30 cellular contexts compared by ENCODE assay signal in genomic region chr1:119147626-119148180, GRCh38. TPM values are rescaled to one million over a fixed set of nuclear protein-coding genes. Genes with fewer than 3 reads are reported as not detected.
DNase-seq lines count a peak whose midpoint lies in the region; ATAC-seq and TF ChIP-seq lines count a peak whose summit lies in the region.
"Had no signal": no experiment of that assay in that cellular context is flagged by ENCODE, and none has a peak within 500 bp of the region (broad histone marks: within the 10 kb centered on the region; RNA-seq: fewer than 3 reads in every experiment).

No MANE protein-coding gene starts in this region.

- intact Hi-C loops in sciatic nerve (cut with DNase I), result no loop called here
- intact Hi-C loops in left ventricle myocardium superior (cut with micrococcal nuclease), result no loop called here

- DNase-seq in GM03348 (ENCODE audit: low spot score) (peak; percentile 38), amniotic epithelial cell (ENCODE audit: low read depth) (peak; percentile 84), fibroblast of pulmonary artery (ENCODE audit: low read depth) (peak; percentile 34), sciatic nerve (ENCODE audit: low spot score) (no peak), left ventricle myocardium superior (no peak), DMS153 treated with DMSO at 0.1 percent for 48 hours (lab: John Stamatoyannopoulos, UW; ENCODE audit: unreplicated experiment) (no peak), LoVo (ENCODE audit: low spot score) (no peak)
- DNase-seq: activated CD4-positive, alpha-beta T cell treated with anti-CD3 and anti-CD28 coated beads for 4 hours; activated naive CD4-positive, alpha-beta T cell treated with anti-CD3 and anti-CD28 coated beads, Interleukin-2, amount 10 ng/mL, durations not matched to agents 7 days and 5 days; Caco-2; DMS79 treated with DMSO at 0.1 percent for 48 hours; effector CD8-positive, alpha-beta T cell; gastrocnemius medialis; GF-D8; hypothalamus; immature natural killer cell; MV-4-11; NCI-H1436 treated with DMSO at 0.1 percent for 48 hours; NCI-H2081 treated with DMSO at 0.1 percent for 48 hours; NCI-H345; NCI-H82; right lobe of liver; SHP77 treated with DMSO at 0.1 percent for 48 hours; stimulated activated CD4-positive, alpha-beta T cell treated with anti-CD3 and anti-CD28 coated beads, Interleukin-4, amount 100 ng/mL, for 4 hours; T1000; WERI-Rb-1 had no signal

- TF ChIP-seq CTCF in fibroblast of pulmonary artery (IDR thresholded peaks at IDR 0.05; ENCODE audit: low read length, missing control alignments), result no peak

- peak; percentile 44 for ATAC-seq in sciatic nerve
- ATAC-seq in left ventricle myocardium superior, result no peak
- ATAC-seq in GM21515 (IDR thresholded peaks at IDR 0.05; ENCODE audit: unreplicated experiment), result no peak
- ATAC-seq: activated T-helper 17 cell treated with anti-CD3 and anti-CD28 coated beads, Interleukin-2, amount 50 U/mL, for 72 hours; gastrocnemius medialis; right lobe of liver had no signal

- H3K4me3 ChIP-seq in fibroblast of pulmonary artery (replicated peaks; ENCODE audit: low read depth, low read length), result no peak overlapping the region
- H3K4me3 ChIP-seq: breast epithelium, gastrocnemius medialis, prostate gland, right lobe of liver had no signal

RNA-seq across cellular contexts. Expression of gene WARS2, which starts 7.2 kb away (rescaled TPM):
- total RNA-seq in sciatic nerve (14.4 TPM), left ventricle myocardium superior (9.3 TPM)

Comparison
In these comparisons a context has a peak if more than half of its experiments do, and no peak if none do; other contexts are left out.
1. DNase-seq: peak in GM03348 (single experiment), amniotic epithelial cell (single experiment) and fibroblast of pulmonary artery (single experiment); none in sciatic nerve (single experiment), left ventricle myocardium superior (single experiment), DMS153 treated with DMSO at 0.1 percent for 48 hours (single experiment) and LoVo (single experiment).